In genomic region chr5:149681922-149682321, GRCh38 we compare ENCODE assay signal across 17 cellular contexts. TPM values are rescaled to one million over a fixed set of nuclear protein-coding genes. Genes with fewer than 3 reads are reported as not detected.
DNase-seq lines count a peak whose midpoint lies in the region; ATAC-seq, FAIRE-seq and TF ChIP-seq lines count a peak whose summit lies in the region.
"Had no signal": no experiment of that assay in that cellular context is flagged by ENCODE, and none has a peak within 500 bp of the region (broad histone marks: within the 10 kb centered on the region; RNA-seq: fewer than 3 reads in every experiment).

No MANE protein-coding gene starts in this region.

- H3K36me3 ChIP-seq in right atrium auricular region (no peaks in the 10 kb centered on the region), stomach (no peaks in the 10 kb centered on the region)
- H3K36me3 ChIP-seq: HAP-1 had no signal

- H3K4me1 Mint-ChIP-seq in CD14-positive monocyte, result peaks cover 96% of the 10 kb centered on the region
- H3K4me1 Mint-ChIP-seq in dendritic cell treated with granulocyte-macrophage colony-stimulating factor and Interleukin-4, amounts not matched to agents 40 ng/mL and 50 ng/mL, for 4 days (ENCODE audit: low read depth), result peaks cover 88% of the 10 kb centered on the region

- no peak for TF ChIP-seq POLR2A in stomach (IDR thresholded peaks at IDR 0.05)
- no peak for TF ChIP-seq POLR2A in GM12891 (IDR thresholded peaks at IDR 0.05; ENCODE audit: low read depth, low read length)

- TF ChIP-seq EP300 in stomach (IDR thresholded peaks at IDR 0.05), result no peak

- H3K27ac ChIP-seq in right cardiac atrium (ENCODE audit: low read length) (peak overlapping the region; percentile 93), right atrium auricular region (peak overlapping the region in 1 of 2 donors; percentile 92), stomach (peak overlapping the region in 3 of 5 donors; percentile 16 to 70 (median 58))
- H3K27ac ChIP-seq: A549 had no signal

- ATAC-seq in right cardiac atrium, result no peak

- H3K9me3 Mint-ChIP-seq in CD14-positive monocyte, result no peaks in the 10 kb centered on the region
- H3K9me3 Mint-ChIP-seq in dendritic cell treated with granulocyte-macrophage colony-stimulating factor and Interleukin-4, amounts not matched to agents 40 ng/mL and 50 ng/mL, for 4 days, result no peaks in the 10 kb centered on the region
- H3K9me3 Mint-ChIP-seq: CD4-positive, alpha-beta T cell had no signal

- H3K4me1 ChIP-seq in right cardiac atrium (ENCODE audit: control insufficient read depth, insufficient read depth, low read length), result peaks cover 7% of the 10 kb centered on the region
- H3K4me1 ChIP-seq in right atrium auricular region, result peaks cover 0 to 32% of the 10 kb centered on the region in 2 donors
- peaks cover 8 to 43% (median 16%) of the 10 kb centered on the region in 4 donors for H3K4me1 ChIP-seq in stomach
- H3K4me1 ChIP-seq: A549, HAP-1 had no signal

- H3K27me3 ChIP-seq in right cardiac atrium (ENCODE audit: control insufficient read depth, insufficient read depth) (no peaks in the 10 kb centered on the region), right atrium auricular region (no peaks in the 10 kb centered on the region), stomach (no peaks in the 10 kb centered on the region)

- H3K4me3 Mint-ChIP-seq in CD14-positive monocyte, result no peak overlapping the region
- no peak overlapping the region for H3K4me3 Mint-ChIP-seq in dendritic cell treated with granulocyte-macrophage colony-stimulating factor and Interleukin-4, amounts not matched to agents 40 ng/mL and 50 ng/mL, for 4 days
- H3K4me3 Mint-ChIP-seq: CD4-positive, alpha-beta T cell had no signal

- H3K9me3 ChIP-seq in right cardiac atrium (ENCODE audit: control insufficient read depth, low read length) (no peaks in the 10 kb centered on the region), right atrium auricular region (no peaks in the 10 kb centered on the region), stomach (no peaks in the 10 kb centered on the region)
- H3K9me3 ChIP-seq: A549, HAP-1 had no signal

- no peak for DNase-seq in right cardiac atrium
- no peak for DNase-seq in right atrium auricular region (ENCODE audit: low spot score)
- no peak for DNase-seq in CD14-positive monocyte (ENCODE audit: low spot score)
- no peak for DNase-seq in stomach
- no peak for DNase-seq in DMS114 treated with DMSO at 0.1 percent for 48 hours (lab: John Stamatoyannopoulos, UW; ENCODE audit: unreplicated experiment)
- no peak for DNase-seq in NCI-H82 treated with DMSO at 0.1 percent for 48 hours (lab: John Stamatoyannopoulos, UW; ENCODE audit: unreplicated experiment)
- no peak for DNase-seq in GM12891 (ENCODE audit: insufficient read length, low spot score)
- DNase-seq: Calu3; CD4-positive, alpha-beta T cell; DMS 273 treated with DMSO at 0.1 percent for 48 hours; DMS79 treated with DMSO at 0.1 percent for 48 hours; EL had no signal

- TF ChIP-seq CTCF in right atrium auricular region (IDR thresholded peaks at IDR 0.05), result no peak
- no peak for TF ChIP-seq CTCF in CD14-positive monocyte (IDR thresholded peaks at IDR 0.05)
- TF ChIP-seq CTCF in stomach (IDR thresholded peaks at IDR 0.05), result no peak

- 98% methylated on average over 2 of the region's 2 CpGs for WGBS in right cardiac atrium
- 94 to 96% (median 95%) methylated on average over 2 of the region's 2 CpGs for WGBS in stomach, 5 donors

- FAIRE-seq in GM12891 (lab: Jason Lieb, UNC), result no peak
- FAIRE-seq: A549, G401.6, H1 had no signal

- peak overlapping the region; percentile 95 to 99 (median 97) for H3K27ac Mint-ChIP-seq in CD14-positive monocyte
- H3K27ac Mint-ChIP-seq in dendritic cell treated with granulocyte-macrophage colony-stimulating factor and Interleukin-4, amounts not matched to agents 40 ng/mL and 50 ng/mL, for 4 days, result peak overlapping the region; percentile 91
- H3K27ac Mint-ChIP-seq: CD4-positive, alpha-beta T cell had no signal

- no peaks in the 10 kb centered on the region for H3K27me3 Mint-ChIP-seq in CD14-positive monocyte (ENCODE audit: low read depth in 3 of 3)
- H3K27me3 Mint-ChIP-seq in dendritic cell treated with granulocyte-macrophage colony-stimulating factor and Interleukin-4, amounts not matched to agents 40 ng/mL and 50 ng/mL, for 4 days, result no peaks in the 10 kb centered on the region

- intact Hi-C loops in right cardiac atrium (cut with DNase I), result no loop called here
- intact Hi-C loops in CD14-positive monocyte (cut with micrococcal nuclease), result loop anchor here in 1 of 2 donors (2.0 to 5.0 kb wide), 2 partner anchors 15 to 50 kb away; partner anchors contain the start of gene PPARGC1B
- intact Hi-C loops in dendritic cell treated with granulocyte-macrophage colony-stimulating factor and Interleukin-4, amounts not matched to agents 40 ng/mL and 50 ng/mL, for 4 days (cut with micrococcal nuclease), result loop anchor here (2.0 kb wide), 2 partner anchors 15 to 49 kb away; partner anchors contain the start of gene PPARGC1B
- intact Hi-C loops in stomach (cut with DNase I; ENCODE audit: low total_unique reads), result no loop called here

- no peaks in the 10 kb centered on the region for H3K36me3 Mint-ChIP-seq in CD14-positive monocyte
- no peaks in the 10 kb centered on the region for H3K36me3 Mint-ChIP-seq in dendritic cell treated with granulocyte-macrophage colony-stimulating factor and Interleukin-4, amounts not matched to agents 40 ng/mL and 50 ng/mL, for 4 days (ENCODE audit: low read depth)

- H3K4me3 ChIP-seq in right cardiac atrium (ENCODE audit: low read length), result no peak overlapping the region
- no peak overlapping the region for H3K4me3 ChIP-seq in right atrium auricular region
- no peak overlapping the region for H3K4me3 ChIP-seq in stomach
- H3K4me3 ChIP-seq: A549, HAP-1 had no signal

TF ChIP-seq in GM12891, 5 proteins besides CTCF, POLR2A, EP300 and RAD21:
- TF ChIP-seq PAX5 (IDR thresholded peaks at IDR 0.05; ENCODE audit: insufficient read depth, low read length, severe bottlenecking), result no peak
- no peak for TF ChIP-seq POU2F2 (IDR thresholded peaks at IDR 0.05; ENCODE audit: low read depth, low read length)
- TF ChIP-seq POLR2AphosphoS5 (IDR thresholded peaks at IDR 0.05; ENCODE audit: low read depth, low read length), result no peak
- no peak for TF ChIP-seq TAF1 (IDR thresholded peaks at IDR 0.05; ENCODE audit: low read depth, low read length)
- TF ChIP-seq SPI1 (IDR thresholded peaks at IDR 0.05; ENCODE audit: low read depth, low read length), result no peak

RNA-seq across cellular contexts. Expression of gene PPARGC1B, which starts 48.2 kb away (rescaled TPM):
- total RNA-seq in right cardiac atrium, result 10 to 100 TPM; 11.9 to 17.5 (median 13.6) TPM
- polyA plus RNA-seq in right cardiac atrium, result 4.5 TPM
- 10 to 100 TPM; 10.1 to 11.4 TPM for total RNA-seq in right atrium auricular region
- 1 to 10 TPM in 1 of 2 donors, under 1 TPM in 1; 0.67 to 2.0 TPM for polyA plus RNA-seq in CD14-positive monocyte
- 10 to 100 TPM in 3 of 5 donors, 1 to 10 TPM in 2; 4.1 to 59.7 (median 17.1) TPM for total RNA-seq in stomach
- polyA plus RNA-seq in stomach, result 1 to 10 TPM; 1.2 to 2.4 (median 1.7) TPM
- polyA plus RNA-seq in GM12891 (2012; ENCODE audit: low read depth, missing spikeins), result 3.9 TPM
